In the genomic region with DNA sequence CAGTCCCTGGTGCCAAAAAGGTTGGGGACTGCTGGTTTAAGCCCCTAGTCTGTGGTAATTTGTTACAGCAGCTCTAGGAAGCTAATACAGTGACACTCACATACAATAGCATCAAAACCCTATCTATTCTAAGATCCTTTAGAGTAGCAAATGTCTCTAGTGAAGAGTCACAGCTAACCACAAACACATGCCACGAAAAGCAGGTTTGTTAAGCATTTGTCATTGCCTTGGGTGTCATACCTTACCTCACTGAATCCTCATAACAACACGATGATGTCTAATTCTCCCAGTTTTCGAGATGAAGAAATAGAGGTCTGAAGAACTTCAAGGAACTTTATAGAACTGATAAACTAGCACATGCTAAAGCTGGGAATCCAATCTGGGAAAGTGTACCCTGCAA, we compare ENCODE assay signal across 8 cellular contexts.
"Had no signal": no experiment of that assay in that cellular context is flagged by ENCODE, and none has a peak within 500 bp of the region (broad histone marks: within the 10 kb centered on the region; RNA-seq: fewer than 3 reads in every experiment).

No MANE protein-coding gene starts in this region.

- DNase-seq: activated B cell treated with CpG ODN at 0.5 μM for 24 hours; activated CD4-positive, alpha-beta T cell treated with anti-CD3 and anti-CD28 coated beads, Interleukin-2, amount 50 U/mL, for 48 hours; activated naive CD4-positive, alpha-beta T cell treated with anti-CD3 and anti-CD28 coated beads, Interleukin-2, amount 50 U/mL, for 16 hours; amniotic stem cell; effector memory CD8-positive, alpha-beta T cell; hippocampal formation; stimulated activated naive CD4-positive, alpha-beta T cell treated with Interleukin-2 at 50 U/mL for 16 hours; testis had no signal

- ATAC-seq: effector memory CD8-positive, alpha-beta T cell had no signal
